Comparison of ENCODE assay signal across 18 cellular contexts in genomic region chr15:83457149-83457548, GRCh38. TPM values are rescaled to one million over a fixed set of nuclear protein-coding genes. Genes with fewer than 3 reads are reported as not detected.
A peak's percentile ranks its signal among the peaks of the same experiment; 100 is the strongest.
DNase-seq lines count a peak whose midpoint lies in the region; TF ChIP-seq lines count a peak whose summit lies in the region.
"Had no signal": no experiment of that assay in that cellular context is flagged by ENCODE, and none has a peak within 500 bp of the region (broad histone marks: within the 10 kb centered on the region; RNA-seq: fewer than 3 reads in every experiment).

No MANE protein-coding gene starts in this region.

- H3K36me3 ChIP-seq in SK-N-MC (ENCODE audit: insufficient read depth, low read length) (peaks cover 2% of the 10 kb centered on the region), mesendoderm (ENCODE audit: control insufficient read depth, insufficient read depth, low read length) (no peaks in the 10 kb centered on the region), HAP-1 (replicated peaks) (no peaks in the 10 kb centered on the region)
- H3K36me3 ChIP-seq: BE2C had no signal

- H2BK15ac ChIP-seq in mesendoderm (replicated peaks; ENCODE audit: low read depth) = peak overlapping the region; percentile 96

- H3K18ac ChIP-seq in mesendoderm (ENCODE audit: low read length) = no peak overlapping the region

- H3K27ac ChIP-seq in SK-N-MC (peak overlapping the region; percentile 65), dorsolateral prefrontal cortex (peak overlapping the region in 37 of 59 donors; percentile 7 to 78 (median 53)), mesendoderm (ENCODE audit: low read depth, low read length) (no peak overlapping the region)
- H3K27ac ChIP-seq: A549, C4-2B had no signal

- H3K9me3 ChIP-seq in SK-N-MC (ENCODE audit: low read depth, low read length) (peaks cover 6% of the 10 kb centered on the region; the same call in 1 of the 2 replicates), HAP-1 (no peaks in the 10 kb centered on the region)
- H3K9me3 ChIP-seq: A549, BE2C had no signal

- no peak overlapping the region for H3K9ac ChIP-seq in SK-N-MC (ENCODE audit: insufficient read length)
- no peak overlapping the region for H3K9ac ChIP-seq in mesendoderm (ENCODE audit: low read length)

- H4K5ac ChIP-seq in mesendoderm (ENCODE audit: low read length) = no peak overlapping the region

- H2AK5ac ChIP-seq in mesendoderm (ENCODE audit: low read length) = no peak overlapping the region

- H3K27me3 ChIP-seq in dorsolateral prefrontal cortex = no peaks in the 10 kb centered on the region
- H3K27me3 ChIP-seq in mesendoderm (ENCODE audit: insufficient read depth, low read length, poor library complexity) = no peaks in the 10 kb centered on the region
- H3K27me3 ChIP-seq in HAP-1 (ENCODE audit: low read depth) = no peaks in the 10 kb centered on the region
- H3K27me3 ChIP-seq: BE2C had no signal

- H3K4me1 ChIP-seq in mesendoderm (ENCODE audit: control insufficient read depth, low read depth, low read length) = no peaks in the 10 kb centered on the region
- peaks cover under 1% of the 10 kb centered on the region; the same call in 1 of the 2 replicates for H3K4me1 ChIP-seq in HAP-1
- H3K4me1 ChIP-seq: A549, BE2C had no signal

- H3K56ac ChIP-seq in mesendoderm (ENCODE audit: low read length) = no peak overlapping the region

- no peak overlapping the region for H3K23ac ChIP-seq in mesendoderm (ENCODE audit: low read length)

- no peak overlapping the region for H2BK5ac ChIP-seq in mesendoderm (ENCODE audit: low read length)

- in situ Hi-C loops in KBM-7 (cut with MboI; ENCODE audit: low pct_unique_long_range_greater_than_20kb, low sequenced_read_pairs) = no loop called here
- in situ Hi-C loops in HAP-1 (cut with MboI; ENCODE audit: low sequenced_read_pairs) = no loop called here

- H3K79me2 ChIP-seq in mesendoderm (ENCODE audit: control insufficient read depth, insufficient read depth, low read length) = peaks cover 2% of the 10 kb centered on the region

- no peak overlapping the region for H2BK120ac ChIP-seq in mesendoderm (ENCODE audit: low read depth, low read length)

- H3K4me3 ChIP-seq in SK-N-MC (no peak overlapping the region), dorsolateral prefrontal cortex (no peak overlapping the region), mesendoderm (ENCODE audit: low read length) (no peak overlapping the region), HAP-1 (no peak overlapping the region)
- H3K4me3 ChIP-seq: A549 had no signal

- no peak overlapping the region for H4K8ac ChIP-seq in mesendoderm (ENCODE audit: low read depth, low read length)

- DNase-seq in SK-N-MC (ENCODE audit: low read depth, low spot score) (no peak), dorsolateral prefrontal cortex (no peak), mesendoderm (no peak), NCI-H2107 treated with DMSO at 0.1 percent for 48 hours (lab: John Stamatoyannopoulos, UW; ENCODE audit: unreplicated experiment) (no peak), KBM-7 (no peak), HAP-1 (ENCODE audit: low spot score in 2 of 2) (no peak)
- DNase-seq: BE2C; CD4-positive, alpha-beta memory T cell; DMS153; DMS79 treated with DMSO at 0.1 percent for 48 hours; EL; GOT3; HCEC 1CT; HFFc6 had no signal

- H3K4ac ChIP-seq in mesendoderm (ENCODE audit: low read depth, low read length) = peak overlapping the region; percentile 36

- no peak overlapping the region for H3K4me2 ChIP-seq in mesendoderm (ENCODE audit: low read length)
- H3K4me2 ChIP-seq: A549 had no signal

- no peak for TF ChIP-seq CTCF in dorsolateral prefrontal cortex (IDR thresholded peaks at IDR 0.05 in 54 of 56, conservative IDR thresholded peaks at IDR 0.05 in 2 of 56; ENCODE audit: low read depth in 1 of 56, partially characterized antibody in 56 of 56)

- intact Hi-C loops in dorsolateral prefrontal cortex (cut with DNase I) = no loop called here

- H3K79me1 ChIP-seq in mesendoderm (ENCODE audit: low read length) = peaks cover 1% of the 10 kb centered on the region

- WGBS in mesendoderm (ENCODE audit: extremely low coverage, insufficient coverage, low lambda C conversion rate) = no CpG with 5 or more reads among the region's 1 CpG

RNA-seq across cellular contexts. Expression of gene SH3GL3, which starts 10.0 kb away (rescaled TPM):
- total RNA-seq in dorsolateral prefrontal cortex = 100 to 1,000 TPM in 36 of 120 experiments, 10 to 100 TPM in 84; 52.3 to 210 (median 91.0) TPM
- polyA plus RNA-seq in mesendoderm (2013, experiment 1 of 2) = 12.0 TPM
- 12.7 TPM for polyA plus RNA-seq in mesendoderm (2013, experiment 2 of 2)
- total RNA-seq: CD4-positive, alpha-beta memory T cell; HepG2; HFFc6 had no signal
- polyA plus RNA-seq: AG04450, HepG2 had no signal
